In genomic region chr6:70221025-70221714, GRCh38 we compare ENCODE assay signal across 8 cellular contexts.
DNase-seq lines count a peak whose midpoint lies in the region; ATAC-seq, FAIRE-seq and TF ChIP-seq lines count a peak whose summit lies in the region.

No MANE protein-coding gene starts in this region.

- no peak overlapping the region for H2AFZ ChIP-seq in neuronal stem cell (ENCODE audit: low read length)

- WGBS in neuronal stem cell (ENCODE audit: extremely low coverage in 2 of 2, insufficient read length in 2 of 2, insufficient replicate concordance in 1 of 2), 2 donors, result no CpG with 5 or more reads among the region's 4 CpGs

- H2AK5ac ChIP-seq in neuronal stem cell (ENCODE audit: low read depth, low read length), result no peak overlapping the region

- peak; percentile 64 for TF ChIP-seq CTCF in epithelial cell of esophagus (IDR thresholded peaks at IDR 0.05; ENCODE audit: insufficient read depth, low read depth, low read length, missing control alignments)

- no peak overlapping the region for H2BK12ac ChIP-seq in neuronal stem cell (ENCODE audit: low read length)

- H3K4me3 ChIP-seq in epithelial cell of esophagus (ENCODE audit: low read length) (no peak overlapping the region), neuronal stem cell (ENCODE audit: low read length in 2 of 2) (no peak overlapping the region)

- H3K4ac ChIP-seq in neuronal stem cell (ENCODE audit: low read length), result no peak overlapping the region

- no peak overlapping the region for H4K8ac ChIP-seq in neuronal stem cell (ENCODE audit: low read depth, low read length)

- no peak overlapping the region for H2BK15ac ChIP-seq in neuronal stem cell (ENCODE audit: low read length)

- H3K27me3 ChIP-seq in neuronal stem cell (ENCODE audit: control insufficient read depth in 3 of 3, insufficient read depth in 3 of 3, low read depth in 1 of 3, low read length in 3 of 3), result no peaks in the 10 kb centered on the region

- no peak overlapping the region for H3K14ac ChIP-seq in neuronal stem cell (ENCODE audit: low read length)

- peak; percentile 54 for ATAC-seq in HG03460 (IDR thresholded peaks at IDR 0.05; ENCODE audit: unreplicated experiment)

- peaks cover 0 to 6% of the 10 kb centered on the region in 2 donors for H3K36me3 ChIP-seq in neuronal stem cell (replicated peaks in 1 of 2; ENCODE audit: control insufficient read depth in 2 of 2, insufficient read depth in 2 of 2, low read length in 2 of 2)

- H3K79me1 ChIP-seq in neuronal stem cell (ENCODE audit: low read depth, low read length), result no peaks in the 10 kb centered on the region

- H3K4me1 ChIP-seq in neuronal stem cell (ENCODE audit: control insufficient read depth in 2 of 2, insufficient read depth in 1 of 2, low read depth in 1 of 2, low read length in 2 of 2), result no peaks in the 10 kb centered on the region

- H4K91ac ChIP-seq in neuronal stem cell (ENCODE audit: low read depth, low read length, poor library complexity), result no peak overlapping the region

- no peak overlapping the region for H3K23ac ChIP-seq in neuronal stem cell (ENCODE audit: low read depth, low read length, poor library complexity)

- FAIRE-seq in A204.1 (lab: Jason Lieb, UNC), result peak; percentile 97

- DNase-seq in GF-D8 (lab: John Stamatoyannopoulos, UW), result peak; percentile 5
- DNase-seq in OCI-M1 (lab: John Stamatoyannopoulos, UW), result peak; percentile 65
- DNase-seq in epithelial cell of esophagus (ENCODE audit: low read depth), result peak; percentile 39
- peak; percentile 24 for DNase-seq in neuronal stem cell (ENCODE audit: low spot score)
- DNase-seq in NCI-H1048 (lab: John Stamatoyannopoulos, UW), result no peak
- no peak for DNase-seq in middle frontal gyrus (ENCODE audit: extremely low spot score, low spot score)

- no peak overlapping the region for H3K27ac ChIP-seq in neuronal stem cell (replicated peaks; ENCODE audit: low read length)

- H3K9ac ChIP-seq in neuronal stem cell (ENCODE audit: low read depth, low read length, poor library complexity), result no peak overlapping the region

- H3K4me2 ChIP-seq in neuronal stem cell (ENCODE audit: insufficient read depth, low read length, poor library complexity, severe bottlenecking), result no peak overlapping the region

- no peak overlapping the region for H3K18ac ChIP-seq in neuronal stem cell (ENCODE audit: low read length)

- no peak overlapping the region for H2BK5ac ChIP-seq in neuronal stem cell (ENCODE audit: low read length)

- no peak overlapping the region for H2BK120ac ChIP-seq in neuronal stem cell (ENCODE audit: low read depth, low read length)

- no peaks in the 10 kb centered on the region for H3K9me3 ChIP-seq in neuronal stem cell (replicated peaks in 1 of 2; ENCODE audit: control insufficient read depth in 2 of 2, insufficient read depth in 1 of 2, low read depth in 1 of 2, low read length in 2 of 2)

Comparison
In these comparisons a context has a peak if more than half of its experiments do, and no peak if none do; other contexts are left out.
1. DNase-seq: peak in GF-D8 (single experiment), OCI-M1 (single experiment), epithelial cell of esophagus (single experiment) and neuronal stem cell (single experiment); none in NCI-H1048 (single experiment) and middle frontal gyrus (single experiment).